ENCODE assay signal across 1 cellular context in the genomic region with DNA sequence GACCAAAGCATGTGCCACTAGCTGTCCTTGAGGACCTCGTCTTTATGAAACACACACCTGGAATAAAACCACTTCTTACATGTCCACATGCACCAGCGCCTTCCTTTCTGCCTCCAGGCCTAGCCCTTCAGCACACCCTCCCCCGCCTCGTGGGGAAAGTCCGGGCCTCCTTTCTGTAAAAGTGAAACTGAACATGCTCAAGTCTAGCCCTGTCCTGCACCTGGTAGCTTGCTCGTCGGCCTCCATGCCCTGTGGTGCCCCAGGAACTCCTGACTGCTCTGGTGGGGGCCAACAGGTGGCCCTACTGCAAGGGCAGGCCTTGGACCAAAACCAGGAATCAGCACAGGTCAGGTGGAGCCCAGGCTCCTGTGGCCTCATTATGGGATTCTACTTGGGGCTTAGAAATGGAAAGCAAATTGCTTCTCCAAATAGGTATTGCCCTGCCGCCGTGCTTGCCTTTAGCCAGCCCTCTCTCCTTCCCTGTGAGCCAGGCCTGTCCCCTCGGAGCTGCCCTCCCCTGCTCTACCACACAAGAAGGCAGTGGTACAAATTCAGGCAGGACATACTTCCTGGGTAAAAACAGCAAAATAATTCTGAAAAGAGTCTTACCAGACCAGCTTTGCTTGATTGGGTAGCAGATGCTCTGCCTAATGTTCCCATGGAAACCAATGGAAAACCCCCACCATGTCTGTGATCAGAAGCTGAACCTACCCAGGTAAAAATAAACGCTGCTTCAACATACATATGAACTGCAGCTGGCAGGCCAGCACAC.
TF ChIP-seq lines count a peak whose summit lies in the region.

No MANE protein-coding gene starts in this region.

TF ChIP-seq in GM12878, 131 proteins besides CTCF, POLR2A, EP300 and RAD21 (continued from another document):
- TF ChIP-seq, protein P1, sequence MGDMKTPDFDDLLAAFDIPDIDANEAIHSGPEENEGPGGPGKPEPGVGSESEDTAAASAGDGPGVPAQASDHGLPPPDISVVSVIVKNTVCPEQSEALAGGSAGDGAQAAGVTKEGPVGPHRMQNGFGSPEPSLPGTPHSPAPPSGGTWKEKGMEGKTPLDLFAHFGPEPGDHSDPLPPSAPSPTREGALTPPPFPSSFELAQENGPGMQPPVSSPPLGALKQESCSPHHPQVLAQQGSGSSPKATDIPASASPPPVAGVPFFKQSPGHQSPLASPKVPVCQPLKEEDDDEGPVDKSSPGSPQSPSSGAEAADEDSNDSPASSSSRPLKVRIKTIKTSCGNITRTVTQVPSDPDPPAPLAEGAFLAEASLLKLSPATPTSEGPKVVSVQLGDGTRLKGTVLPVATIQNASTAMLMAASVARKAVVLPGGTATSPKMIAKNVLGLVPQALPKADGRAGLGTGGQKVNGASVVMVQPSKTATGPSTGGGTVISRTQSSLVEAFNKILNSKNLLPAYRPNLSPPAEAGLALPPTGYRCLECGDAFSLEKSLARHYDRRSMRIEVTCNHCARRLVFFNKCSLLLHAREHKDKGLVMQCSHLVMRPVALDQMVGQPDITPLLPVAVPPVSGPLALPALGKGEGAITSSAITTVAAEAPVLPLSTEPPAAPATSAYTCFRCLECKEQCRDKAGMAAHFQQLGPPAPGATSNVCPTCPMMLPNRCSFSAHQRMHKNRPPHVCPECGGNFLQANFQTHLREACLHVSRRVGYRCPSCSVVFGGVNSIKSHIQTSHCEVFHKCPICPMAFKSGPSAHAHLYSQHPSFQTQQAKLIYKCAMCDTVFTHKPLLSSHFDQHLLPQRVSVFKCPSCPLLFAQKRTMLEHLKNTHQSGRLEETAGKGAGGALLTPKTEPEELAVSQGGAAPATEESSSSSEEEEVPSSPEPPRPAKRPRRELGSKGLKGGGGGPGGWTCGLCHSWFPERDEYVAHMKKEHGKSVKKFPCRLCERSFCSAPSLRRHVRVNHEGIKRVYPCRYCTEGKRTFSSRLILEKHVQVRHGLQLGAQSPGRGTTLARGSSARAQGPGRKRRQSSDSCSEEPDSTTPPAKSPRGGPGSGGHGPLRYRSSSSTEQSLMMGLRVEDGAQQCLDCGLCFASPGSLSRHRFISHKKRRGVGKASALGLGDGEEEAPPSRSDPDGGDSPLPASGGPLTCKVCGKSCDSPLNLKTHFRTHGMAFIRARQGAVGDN (IDR thresholded peaks at IDR 0.05), result peak; percentile 99
- 0 out of 2 replicates have a peak, but pooled peaks have one; percentile 17 for TF ChIP-seq LARP7 (IDR thresholded peaks at IDR 0.05)
- TF ChIP-seq RFX5 (IDR thresholded peaks at IDR 0.05; ENCODE audit: low read depth, low read length), result no peak
- peak; percentile 18; the same call in 1 of the 2 replicates for TF ChIP-seq ZBED1 (IDR thresholded peaks at IDR 0.05; ENCODE audit: borderline replicate concordance)
- TF ChIP-seq NR2F1 (conservative IDR thresholded peaks at IDR 0.05), result peak; percentile 54; the same call in 1 of the 2 replicates
- TF ChIP-seq SIX5 (IDR thresholded peaks at IDR 0.05; ENCODE audit: low read depth, low read length, severe bottlenecking), result no peak
- no peak for TF ChIP-seq NFXL1 (IDR thresholded peaks at IDR 0.05; ENCODE audit: borderline replicate concordance)
- no peak for TF ChIP-seq ZNF384 (IDR thresholded peaks at IDR 0.05; ENCODE audit: borderline replicate concordance, low read depth, low read length)
- TF ChIP-seq, protein P2, sequence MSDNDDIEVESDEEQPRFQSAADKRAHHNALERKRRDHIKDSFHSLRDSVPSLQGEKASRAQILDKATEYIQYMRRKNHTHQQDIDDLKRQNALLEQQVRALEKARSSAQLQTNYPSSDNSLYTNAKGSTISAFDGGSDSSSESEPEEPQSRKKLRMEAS (IDR thresholded peaks at IDR 0.05; ENCODE audit: low read depth, low read length), result peak; percentile 83
- TF ChIP-seq, protein P3, sequence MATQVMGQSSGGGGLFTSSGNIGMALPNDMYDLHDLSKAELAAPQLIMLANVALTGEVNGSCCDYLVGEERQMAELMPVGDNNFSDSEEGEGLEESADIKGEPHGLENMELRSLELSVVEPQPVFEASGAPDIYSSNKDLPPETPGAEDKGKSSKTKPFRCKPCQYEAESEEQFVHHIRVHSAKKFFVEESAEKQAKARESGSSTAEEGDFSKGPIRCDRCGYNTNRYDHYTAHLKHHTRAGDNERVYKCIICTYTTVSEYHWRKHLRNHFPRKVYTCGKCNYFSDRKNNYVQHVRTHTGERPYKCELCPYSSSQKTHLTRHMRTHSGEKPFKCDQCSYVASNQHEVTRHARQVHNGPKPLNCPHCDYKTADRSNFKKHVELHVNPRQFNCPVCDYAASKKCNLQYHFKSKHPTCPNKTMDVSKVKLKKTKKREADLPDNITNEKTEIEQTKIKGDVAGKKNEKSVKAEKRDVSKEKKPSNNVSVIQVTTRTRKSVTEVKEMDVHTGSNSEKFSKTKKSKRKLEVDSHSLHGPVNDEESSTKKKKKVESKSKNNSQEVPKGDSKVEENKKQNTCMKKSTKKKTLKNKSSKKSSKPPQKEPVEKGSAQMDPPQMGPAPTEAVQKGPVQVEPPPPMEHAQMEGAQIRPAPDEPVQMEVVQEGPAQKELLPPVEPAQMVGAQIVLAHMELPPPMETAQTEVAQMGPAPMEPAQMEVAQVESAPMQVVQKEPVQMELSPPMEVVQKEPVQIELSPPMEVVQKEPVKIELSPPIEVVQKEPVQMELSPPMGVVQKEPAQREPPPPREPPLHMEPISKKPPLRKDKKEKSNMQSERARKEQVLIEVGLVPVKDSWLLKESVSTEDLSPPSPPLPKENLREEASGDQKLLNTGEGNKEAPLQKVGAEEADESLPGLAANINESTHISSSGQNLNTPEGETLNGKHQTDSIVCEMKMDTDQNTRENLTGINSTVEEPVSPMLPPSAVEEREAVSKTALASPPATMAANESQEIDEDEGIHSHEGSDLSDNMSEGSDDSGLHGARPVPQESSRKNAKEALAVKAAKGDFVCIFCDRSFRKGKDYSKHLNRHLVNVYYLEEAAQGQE (IDR thresholded peaks at IDR 0.05; ENCODE audit: low read depth, low read length), result no peak
- peak; percentile 70; the same call in 1 of the 2 replicates for TF ChIP-seq MTA2 (IDR thresholded peaks at IDR 0.05; ENCODE audit: low read depth)
- TF ChIP-seq MXI1 (IDR thresholded peaks at IDR 0.05; ENCODE audit: low read depth, low read length), result peak; percentile 82
- peak; percentile 80 for TF ChIP-seq IKZF1 (conservative IDR thresholded peaks at IDR 0.05)
- peak; percentile 35; the same call in 1 of the 2 replicates for TF ChIP-seq JUNB (IDR thresholded peaks at IDR 0.05)
- TF ChIP-seq RBBP5 (conservative IDR thresholded peaks at IDR 0.05), result no peak
- TF ChIP-seq ATF7 (IDR thresholded peaks at IDR 0.05; ENCODE audit: low read depth), result no peak; the same call in 1 of the 2 replicates
- TF ChIP-seq TCF12 (IDR thresholded peaks at IDR 0.05; ENCODE audit: low read depth, low read length), result peak; percentile 93
- TF ChIP-seq, protein P4, sequence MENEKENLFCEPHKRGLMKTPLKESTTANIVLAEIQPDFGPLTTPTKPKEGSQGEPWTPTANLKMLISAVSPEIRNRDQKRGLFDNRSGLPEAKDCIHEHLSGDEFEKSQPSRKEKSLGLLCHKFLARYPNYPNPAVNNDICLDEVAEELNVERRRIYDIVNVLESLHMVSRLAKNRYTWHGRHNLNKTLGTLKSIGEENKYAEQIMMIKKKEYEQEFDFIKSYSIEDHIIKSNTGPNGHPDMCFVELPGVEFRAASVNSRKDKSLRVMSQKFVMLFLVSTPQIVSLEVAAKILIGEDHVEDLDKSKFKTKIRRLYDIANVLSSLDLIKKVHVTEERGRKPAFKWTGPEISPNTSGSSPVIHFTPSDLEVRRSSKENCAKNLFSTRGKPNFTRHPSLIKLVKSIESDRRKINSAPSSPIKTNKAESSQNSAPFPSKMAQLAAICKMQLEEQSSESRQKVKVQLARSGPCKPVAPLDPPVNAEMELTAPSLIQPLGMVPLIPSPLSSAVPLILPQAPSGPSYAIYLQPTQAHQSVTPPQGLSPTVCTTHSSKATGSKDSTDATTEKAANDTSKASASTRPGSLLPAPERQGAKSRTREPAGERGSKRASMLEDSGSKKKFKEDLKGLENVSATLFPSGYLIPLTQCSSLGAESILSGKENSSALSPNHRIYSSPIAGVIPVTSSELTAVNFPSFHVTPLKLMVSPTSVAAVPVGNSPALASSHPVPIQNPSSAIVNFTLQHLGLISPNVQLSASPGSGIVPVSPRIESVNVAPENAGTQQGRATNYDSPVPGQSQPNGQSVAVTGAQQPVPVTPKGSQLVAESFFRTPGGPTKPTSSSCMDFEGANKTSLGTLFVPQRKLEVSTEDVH (IDR thresholded peaks at IDR 0.05; ENCODE audit: low read depth, partially characterized antibody), result no peak
- TF ChIP-seq BRCA1 (IDR thresholded peaks at IDR 0.05; ENCODE audit: low read depth, low read length), result no peak
- TF ChIP-seq NBN (IDR thresholded peaks at IDR 0.05), result peak; percentile 85
- TF ChIP-seq KAT2A (conservative IDR thresholded peaks at IDR 0.05; ENCODE audit: control insufficient read depth, low read depth, low read length), result no peak
- TF ChIP-seq, protein P5, sequence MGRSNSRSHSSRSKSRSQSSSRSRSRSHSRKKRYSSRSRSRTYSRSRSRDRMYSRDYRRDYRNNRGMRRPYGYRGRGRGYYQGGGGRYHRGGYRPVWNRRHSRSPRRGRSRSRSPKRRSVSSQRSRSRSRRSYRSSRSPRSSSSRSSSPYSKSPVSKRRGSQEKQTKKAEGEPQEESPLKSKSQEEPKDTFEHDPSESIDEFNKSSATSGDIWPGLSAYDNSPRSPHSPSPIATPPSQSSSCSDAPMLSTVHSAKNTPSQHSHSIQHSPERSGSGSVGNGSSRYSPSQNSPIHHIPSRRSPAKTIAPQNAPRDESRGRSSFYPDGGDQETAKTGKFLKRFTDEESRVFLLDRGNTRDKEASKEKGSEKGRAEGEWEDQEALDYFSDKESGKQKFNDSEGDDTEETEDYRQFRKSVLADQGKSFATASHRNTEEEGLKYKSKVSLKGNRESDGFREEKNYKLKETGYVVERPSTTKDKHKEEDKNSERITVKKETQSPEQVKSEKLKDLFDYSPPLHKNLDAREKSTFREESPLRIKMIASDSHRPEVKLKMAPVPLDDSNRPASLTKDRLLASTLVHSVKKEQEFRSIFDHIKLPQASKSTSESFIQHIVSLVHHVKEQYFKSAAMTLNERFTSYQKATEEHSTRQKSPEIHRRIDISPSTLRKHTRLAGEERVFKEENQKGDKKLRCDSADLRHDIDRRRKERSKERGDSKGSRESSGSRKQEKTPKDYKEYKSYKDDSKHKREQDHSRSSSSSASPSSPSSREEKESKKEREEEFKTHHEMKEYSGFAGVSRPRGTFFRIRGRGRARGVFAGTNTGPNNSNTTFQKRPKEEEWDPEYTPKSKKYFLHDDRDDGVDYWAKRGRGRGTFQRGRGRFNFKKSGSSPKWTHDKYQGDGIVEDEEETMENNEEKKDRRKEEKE (IDR thresholded peaks at IDR 0.05), result no peak
- TF ChIP-seq TAF1 (IDR thresholded peaks at IDR 0.05; ENCODE audit: borderline replicate concordance, low read depth, low read length), result peak; percentile 60; the same call in 1 of the 2 replicates
- no peak for TF ChIP-seq TARDBP (IDR thresholded peaks at IDR 0.05; ENCODE audit: borderline replicate concordance)
- TF ChIP-seq YY1 (IDR thresholded peaks at IDR 0.05; ENCODE audit: low read depth, low read length), result peak; percentile 43; the same call in 1 of the 2 replicates
- peak; percentile 63 for TF ChIP-seq BCL11A (IDR thresholded peaks at IDR 0.05; ENCODE audit: low read depth, low read length)
- peak; percentile 77 to 79 for TF ChIP-seq IKZF2 (IDR thresholded peaks at IDR 0.05)
- TF ChIP-seq TCF3 (IDR thresholded peaks at IDR 0.05; ENCODE audit: borderline replicate concordance, insufficient read depth, low read depth, low read length), result peak; percentile 89; the same call in 1 of the 2 replicates
- peak; percentile 60 for TF ChIP-seq CREM (IDR thresholded peaks at IDR 0.05; ENCODE audit: low read depth)
- peak; percentile 42 for TF ChIP-seq MEF2B (IDR thresholded peaks at IDR 0.05; ENCODE audit: partially characterized antibody, poor library complexity, severe bottlenecking)
- peak; percentile 63; the same call in 1 of the 2 replicates for TF ChIP-seq MEF2A (IDR thresholded peaks at IDR 0.05; ENCODE audit: insufficient read depth, low read depth, low read length)
- peak; percentile 65; the same call in 1 of the 2 replicates for TF ChIP-seq NFIC (IDR thresholded peaks at IDR 0.05; ENCODE audit: low read depth, low read length)
- TF ChIP-seq BMI1 (IDR thresholded peaks at IDR 0.05; ENCODE audit: borderline replicate concordance), result peak; percentile 91
- no peak for TF ChIP-seq MTA3 (IDR thresholded peaks at IDR 0.05; ENCODE audit: borderline replicate concordance, low read length)
- TF ChIP-seq ESRRA (IDR thresholded peaks at IDR 0.05; ENCODE audit: low read length), result no peak
- TF ChIP-seq CHD4 (IDR thresholded peaks at IDR 0.05), result no peak
- TF ChIP-seq CREB1 (IDR thresholded peaks at IDR 0.05; ENCODE audit: low read depth), result 0 out of 2 replicates have a peak, but pooled peaks have one; percentile 33
- TF ChIP-seq KLF5 (IDR thresholded peaks at IDR 0.05; ENCODE audit: partially characterized antibody), result no peak
- no peak for TF ChIP-seq JUND (IDR thresholded peaks at IDR 0.05; ENCODE audit: low read depth, low read length)
- TF ChIP-seq ZNF24 (IDR thresholded peaks at IDR 0.05), result 0 out of 2 replicates have a peak, but pooled peaks have one; percentile 20
- TF ChIP-seq, protein P6, sequence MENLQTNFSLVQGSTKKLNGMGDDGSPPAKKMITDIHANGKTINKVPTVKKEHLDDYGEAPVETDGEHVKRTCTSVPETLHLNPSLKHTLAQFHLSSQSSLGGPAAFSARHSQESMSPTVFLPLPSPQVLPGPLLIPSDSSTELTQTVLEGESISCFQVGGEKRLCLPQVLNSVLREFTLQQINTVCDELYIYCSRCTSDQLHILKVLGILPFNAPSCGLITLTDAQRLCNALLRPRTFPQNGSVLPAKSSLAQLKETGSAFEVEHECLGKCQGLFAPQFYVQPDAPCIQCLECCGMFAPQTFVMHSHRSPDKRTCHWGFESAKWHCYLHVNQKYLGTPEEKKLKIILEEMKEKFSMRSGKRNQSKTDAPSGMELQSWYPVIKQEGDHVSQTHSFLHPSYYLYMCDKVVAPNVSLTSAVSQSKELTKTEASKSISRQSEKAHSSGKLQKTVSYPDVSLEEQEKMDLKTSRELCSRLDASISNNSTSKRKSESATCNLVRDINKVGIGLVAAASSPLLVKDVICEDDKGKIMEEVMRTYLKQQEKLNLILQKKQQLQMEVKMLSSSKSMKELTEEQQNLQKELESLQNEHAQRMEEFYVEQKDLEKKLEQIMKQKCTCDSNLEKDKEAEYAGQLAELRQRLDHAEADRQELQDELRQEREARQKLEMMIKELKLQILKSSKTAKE (IDR thresholded peaks at IDR 0.05; ENCODE audit: low read depth, poor library complexity, severe bottlenecking), result peak; percentile 50
